16 cellular contexts compared by ENCODE assay signal in the genomic region with DNA sequence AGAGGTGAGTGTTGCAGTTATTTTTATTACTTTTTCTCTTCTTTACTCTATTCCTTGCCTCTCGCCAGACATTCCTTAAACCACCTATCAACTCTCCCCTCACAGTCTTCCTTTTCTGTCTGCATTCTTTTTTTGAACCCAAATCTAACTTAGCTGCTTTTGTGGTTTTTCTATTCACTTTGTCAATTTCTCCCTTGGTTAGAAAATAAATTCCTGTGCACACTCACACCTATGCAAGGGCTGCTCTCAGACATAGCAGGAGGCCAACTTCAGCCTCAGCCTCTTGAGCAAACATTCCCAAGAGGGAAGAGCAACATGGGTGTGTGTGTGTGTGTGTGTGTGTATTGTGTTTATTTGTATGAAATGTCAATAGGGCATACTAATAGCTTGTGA.
A peak's percentile ranks its signal among the peaks of the same experiment; 100 is the strongest.
DNase-seq lines count a peak whose midpoint lies in the region; ATAC-seq and TF ChIP-seq lines count a peak whose summit lies in the region.
"Had no signal": no experiment of that assay in that cellular context is flagged by ENCODE, and none has a peak within 500 bp of the region (broad histone marks: within the 10 kb centered on the region; RNA-seq: fewer than 3 reads in every experiment).

No MANE protein-coding gene starts in this region.

- POLR2A ChIA-PET in CD8-positive, alpha-beta T cell (lab: Charles Lee): interaction anchor here (0.7 to 4.3 kb wide), 16 partner anchors 9 to 959 kb away, joined by 3 to 33 read pairs (median 5); partner anchors contain the start of gene ID2
- POLR2A ChIA-PET in activated naive CD8-positive, alpha-beta T cell treated with anti-CD3 and anti-CD28 coated beads, Interleukin-2, amount 10 ng/mL, durations not matched to agents 7 days and 5 days (lab: Charles Lee): interaction anchor here (0.5 to 4.8 kb wide), 20 partner anchors 19 to 959 kb away, joined by 3 to 98 read pairs (median 5); partner anchors contain the start of gene ID2

- H3K9me3 Mint-ChIP-seq in CD8-positive, alpha-beta T cell: no peaks in the 10 kb centered on the region
- H3K9me3 Mint-ChIP-seq in IgD-negative memory B cell: no peaks in the 10 kb centered on the region
- no peaks in the 10 kb centered on the region for H3K9me3 Mint-ChIP-seq in activated naive CD8-positive, alpha-beta T cell treated with anti-CD3 and anti-CD28 coated beads, Interleukin-2, amount 10 ng/mL, durations not matched to agents 7 days and 5 days
- H3K9me3 Mint-ChIP-seq: nephron progenitor cell had no signal

- H3K27ac Mint-ChIP-seq in CD8-positive, alpha-beta T cell: peak overlapping the region; percentile 94
- no peak overlapping the region for H3K27ac Mint-ChIP-seq in IgD-negative memory B cell
- peak overlapping the region; percentile 92 for H3K27ac Mint-ChIP-seq in activated naive CD8-positive, alpha-beta T cell treated with anti-CD3 and anti-CD28 coated beads, Interleukin-2, amount 10 ng/mL, durations not matched to agents 7 days and 5 days
- H3K27ac Mint-ChIP-seq: B cell, nephron progenitor cell had no signal

- no peak for TF ChIP-seq CTCF in CD8-positive, alpha-beta T cell (IDR thresholded peaks at IDR 0.05)

- peak overlapping the region; percentile 10 for H3K27ac ChIP-seq in CD8-positive, alpha-beta T cell (ENCODE audit: low read depth, low read length)
- peak overlapping the region; percentile 0 to 12 for H3K27ac ChIP-seq in mucosa of rectum (ENCODE audit: low read depth in 2 of 2, low read length in 2 of 2)
- H3K27ac ChIP-seq: thoracic aorta had no signal

- intact Hi-C loops in CD8-positive, alpha-beta T cell (cut with DNase I, micrococcal nuclease): loop anchor here (1.0 to 5.0 kb wide), 6 partner anchors 19 to 956 kb away; partner anchors contain the start of gene ID2 (in 2 of the 2)

- DNase-seq in CD8-positive, alpha-beta T cell: no peak
- DNase-seq in activated naive CD8-positive, alpha-beta T cell treated with anti-CD3 and anti-CD28 coated beads, Interleukin-2, amount 10 ng/mL, durations not matched to agents 7 days and 5 days: no peak
- DNase-seq in erythroblast (lab: John Stamatoyannopoulos, UW): no peak
- no peak for DNase-seq in NAMALWA (ENCODE audit: low spot score)
- DNase-seq in T-helper 9 cell: no peak
- DNase-seq: foreskin melanocyte, GOT3, NCI-H1436 treated with DMSO at 0.1 percent for 48 hours, nephron progenitor cell, retina, SIG-M5 had no signal

- no peak for ATAC-seq in CD8-positive, alpha-beta T cell
- ATAC-seq in activated naive CD8-positive, alpha-beta T cell treated with anti-CD3 and anti-CD28 coated beads, Interleukin-2, amount 10 ng/mL, durations not matched to agents 7 days and 5 days (ENCODE audit: low read depth): no peak
- ATAC-seq in HG03342 (IDR thresholded peaks at IDR 0.05; ENCODE audit: unreplicated experiment): no peak

- H3K9ac ChIP-seq in mucosa of rectum (ENCODE audit: low read depth in 1 of 2, low read length in 2 of 2): no peak overlapping the region

- CTCF ChIA-PET in CD8-positive, alpha-beta T cell (lab: Charles Lee): interaction anchor here (0.8 to 2.8 kb wide), 16 partner anchors 11 to 961 kb away, joined by 3 to 18 read pairs (median 5); no protein-coding TSS in a partner anchor

- peak overlapping the region; percentile 90 for H3K4me3 Mint-ChIP-seq in CD8-positive, alpha-beta T cell
- peak overlapping the region in 3 of 4 donors; percentile 5 to 82 (median 28) for H3K4me3 Mint-ChIP-seq in IgD-negative memory B cell
- peak overlapping the region; percentile 95 for H3K4me3 Mint-ChIP-seq in activated naive CD8-positive, alpha-beta T cell treated with anti-CD3 and anti-CD28 coated beads, Interleukin-2, amount 10 ng/mL, durations not matched to agents 7 days and 5 days
- H3K4me3 Mint-ChIP-seq: B cell, nephron progenitor cell had no signal

- H3K36me3 ChIP-seq in CD8-positive, alpha-beta T cell (ENCODE audit: insufficient read depth, low read length): no peaks in the 10 kb centered on the region
- no peaks in the 10 kb centered on the region for H3K36me3 ChIP-seq in mucosa of rectum (ENCODE audit: control insufficient read depth in 2 of 2, insufficient read depth in 2 of 2, low read length in 2 of 2)
- H3K36me3 ChIP-seq: thoracic aorta had no signal

- peaks cover 74% of the 10 kb centered on the region for H3K4me1 Mint-ChIP-seq in CD8-positive, alpha-beta T cell (ENCODE audit: low read depth)
- H3K4me1 Mint-ChIP-seq in IgD-negative memory B cell: no peaks in the 10 kb centered on the region
- peaks cover 43% of the 10 kb centered on the region for H3K4me1 Mint-ChIP-seq in activated naive CD8-positive, alpha-beta T cell treated with anti-CD3 and anti-CD28 coated beads, Interleukin-2, amount 10 ng/mL, durations not matched to agents 7 days and 5 days
- H3K4me1 Mint-ChIP-seq: B cell had no signal

- no peaks in the 10 kb centered on the region for H3K9me3 ChIP-seq in CD8-positive, alpha-beta T cell (ENCODE audit: low read length)
- no peaks in the 10 kb centered on the region for H3K9me3 ChIP-seq in mucosa of rectum (ENCODE audit: control insufficient read depth in 2 of 2, low read length in 2 of 2)
- H3K9me3 ChIP-seq: thoracic aorta had no signal

- H3K4me3 ChIP-seq in CD8-positive, alpha-beta T cell (ENCODE audit: low read depth, low read length): peak overlapping the region; percentile 48
- peak overlapping the region; percentile 8 to 37 for H3K4me3 ChIP-seq in mucosa of rectum (ENCODE audit: low read length in 2 of 2)
- H3K4me3 ChIP-seq: thoracic aorta had no signal

- no peaks in the 10 kb centered on the region for H3K27me3 Mint-ChIP-seq in CD8-positive, alpha-beta T cell (ENCODE audit: low read depth)
- peaks cover 2% of the 10 kb centered on the region for H3K27me3 Mint-ChIP-seq in IgD-negative memory B cell
- no peaks in the 10 kb centered on the region for H3K27me3 Mint-ChIP-seq in activated naive CD8-positive, alpha-beta T cell treated with anti-CD3 and anti-CD28 coated beads, Interleukin-2, amount 10 ng/mL, durations not matched to agents 7 days and 5 days
- H3K27me3 Mint-ChIP-seq: B cell had no signal

- no peak for TF ChIP-seq POLR2A in erythroblast (IDR thresholded peaks at IDR 0.05; ENCODE audit: low read length)

- H3K4me1 ChIP-seq in CD8-positive, alpha-beta T cell (ENCODE audit: insufficient read depth, low read length): peaks cover 29% of the 10 kb centered on the region
- no peaks in the 10 kb centered on the region for H3K4me1 ChIP-seq in mucosa of rectum (ENCODE audit: control insufficient read depth in 2 of 2, insufficient read depth in 2 of 2, low read length in 2 of 2)

- peaks cover 12% of the 10 kb centered on the region for H3K36me3 Mint-ChIP-seq in CD8-positive, alpha-beta T cell
- H3K36me3 Mint-ChIP-seq in IgD-negative memory B cell: peaks cover 1% of the 10 kb centered on the region
- peaks cover 54% of the 10 kb centered on the region for H3K36me3 Mint-ChIP-seq in activated naive CD8-positive, alpha-beta T cell treated with anti-CD3 and anti-CD28 coated beads, Interleukin-2, amount 10 ng/mL, durations not matched to agents 7 days and 5 days

- no peaks in the 10 kb centered on the region for H3K27me3 ChIP-seq in CD8-positive, alpha-beta T cell (ENCODE audit: insufficient read depth, low read length)
- H3K27me3 ChIP-seq in mucosa of rectum (ENCODE audit: control insufficient read depth in 2 of 2, insufficient read depth in 2 of 2, low read length in 2 of 2): no peaks in the 10 kb centered on the region

Comparison
In these comparisons a context has a peak if more than half of its experiments do, and no peak if none do; other contexts are left out.
1. H3K27ac Mint-ChIP-seq: peak in CD8-positive, alpha-beta T cell (single experiment) and activated naive CD8-positive, alpha-beta T cell treated with anti-CD3 and anti-CD28 coated beads, Interleukin-2, amount 10 ng/mL, durations not matched to agents 7 days and 5 days (single experiment); none in IgD-negative memory B cell (0 of 3).
2. H3K4me3 Mint-ChIP-seq: peak in every context shown above with its lines; median percentile 95 in activated naive CD8-positive, alpha-beta T cell treated with anti-CD3 and anti-CD28 coated beads, Interleukin-2, amount 10 ng/mL, durations not matched to agents 7 days and 5 days; 90 in CD8-positive, alpha-beta T cell; 28 in IgD-negative memory B cell.